Comparison of ENCODE assay signal across 42 cellular contexts in genomic region chr3:139098391-139098790, GRCh38. TPM values are rescaled to one million over a fixed set of nuclear protein-coding genes. Genes with fewer than 3 reads are reported as not detected.
"Had no signal": no experiment of that assay in that cellular context is flagged by ENCODE, and none has a peak within 500 bp of the region (broad histone marks: within the 10 kb centered on the region; RNA-seq: fewer than 3 reads in every experiment).

No MANE protein-coding gene starts in this region.

- H3K4me1 Mint-ChIP-seq: activated naive CD4-positive, alpha-beta T cell treated with anti-CD3 and anti-CD28 coated beads, Interleukin-2, amount 10 ng/mL, durations not matched to agents 7 days and 5 days; activated naive CD4-positive, alpha-beta T cell treated with anti-CD3 and anti-CD28 coated beads, Interleukin-2, amount 50 U/mL, for 24 hours; activated naive CD8-positive, alpha-beta T cell treated with anti-CD3 and anti-CD28 coated beads for 36 hours; activated naive CD8-positive, alpha-beta T cell treated with anti-CD3 and anti-CD28 coated beads, Interleukin-2, amount 10 ng/mL, durations not matched to agents 7 days and 5 days; activated naive CD8-positive, alpha-beta T cell treated with anti-CD3 and anti-CD28 coated beads, Interleukin-2, amount 50 U/mL, for 24 hours; activated T-helper 17 cell treated with anti-CD3 and anti-CD28 coated beads, Interleukin-2, amount 50 U/mL, for 72 hours; brain; central memory CD8-positive, alpha-beta T cell had no signal

- H3K4me1 ChIP-seq: adrenal gland, ascending aorta, body of pancreas had no signal

- H3K4me3 ChIP-seq: adrenal gland, ascending aorta, body of pancreas, cardiac muscle cell had no signal

- H3K9me3 ChIP-seq: ascending aorta, body of pancreas had no signal

- H3K9me3 Mint-ChIP-seq: activated naive CD4-positive, alpha-beta T cell treated with anti-CD3 and anti-CD28 coated beads for 36 hours; activated naive CD4-positive, alpha-beta T cell treated with anti-CD3 and anti-CD28 coated beads, Interleukin-2, amount 10 ng/mL, durations not matched to agents 7 days and 5 days; activated naive CD8-positive, alpha-beta T cell treated with anti-CD3 and anti-CD28 coated beads for 36 hours; activated naive CD8-positive, alpha-beta T cell treated with anti-CD3 and anti-CD28 coated beads, Interleukin-2, amount 10 ng/mL, durations not matched to agents 7 days and 5 days; activated T-cell treated with anti-CD3 and anti-CD28 coated beads, Interleukin-2, amount 50 U/mL, for 4 hours; activated T-helper 1 cell treated with anti-CD3 and anti-CD28 coated beads, Interleukin-12 subunit alpha, Interleukin-12 subunit beta, Interleukin-2, Interleukin-4 antibody, amounts not matched to agents 30 ng/mL and 10 ng/mL and 1 ng/mL, durations not matched to agents 14 hours and 24 hours and 36 hours; activated T-helper 17 cell treated with anti-CD3 and anti-CD28 coated beads, Interleukin-2, amount 50 U/mL, for 72 hours; activated T-helper 2 cell treated with anti-CD3 and anti-CD28 coated beads, Interferon-gamma antibody, Interleukin-2, Interleukin-4, amounts not matched to agents 10 μg/mL and 5 μg/mL and 100 μg/mL, durations not matched to agents 14 hours and 24 hours and 36 hours; central memory CD8-positive, alpha-beta T cell had no signal

- DNase-seq: activated effector memory CD4-positive, alpha-beta T cell treated with anti-CD3 and anti-CD28 coated beads, Interleukin-2, amount 50 U/mL, for 16 hours; activated effector memory CD4-positive, alpha-beta T cell treated with Interleukin-2 at 50 U/mL for 16 hours; activated gamma-delta T cell; activated gamma-delta T cell treated with Interleukin-2 at 50 U/mL for 16 hours; activated naive CD4-positive, alpha-beta T cell; activated naive CD4-positive, alpha-beta T cell treated with anti-CD3 and anti-CD28 coated beads for 36 hours; activated naive CD4-positive, alpha-beta T cell treated with anti-CD3 and anti-CD28 coated beads, Interleukin-2, amount 10 ng/mL, durations not matched to agents 7 days and 5 days; activated naive CD4-positive, alpha-beta T cell treated with anti-CD3 and anti-CD28 coated beads, Interleukin-2, amount 50 U/mL, for 16 hours; activated naive CD4-positive, alpha-beta T cell treated with Interleukin-2 at 50 U/mL for 16 hours; activated naive CD8-positive, alpha-beta T cell treated with anti-CD3 and anti-CD28 coated beads for 36 hours; activated naive CD8-positive, alpha-beta T cell treated with anti-CD3 and anti-CD28 coated beads, Interleukin-2, amount 10 ng/mL, durations not matched to agents 7 days and 5 days; activated naive CD8-positive, alpha-beta T cell treated with anti-CD3 and anti-CD28 coated beads, Interleukin-2, amount 50 U/mL, for 24 hours; activated T-cell treated with anti-CD3 and anti-CD28 coated beads for 4 hours; activated T-cell treated with anti-CD3 and anti-CD28 coated beads, Interleukin-2, amount 50 U/mL, for 1 hour; activated T-cell treated with anti-CD3 and anti-CD28 coated beads, Interleukin-2, amount 50 U/mL, for 24 hours; activated T-cell treated with anti-CD3 and anti-CD28 coated beads, Interleukin-2, amount 50 U/mL, for 4 hours; activated T-cell treated with anti-CD3 and anti-CD28 coated beads, Interleukin-2, amount 50 U/mL, for 48 hours; activated T-cell treated with anti-CD3 and anti-CD28 coated beads, Interleukin-2, amount 50 U/mL, for 72 hours; adrenal gland; amniotic stem cell; amygdala; anterior cingulate cortex; aorta; body of pancreas; brain microvascular endothelial cell; caudate nucleus; central memory CD4-positive, alpha-beta T cell; cerebellar nuclear complex had no signal

- ATAC-seq: activated naive CD4-positive, alpha-beta T cell treated with anti-CD3 and anti-CD28 coated beads, Interleukin-2, amount 50 U/mL, for 72 hours; activated naive CD8-positive, alpha-beta T cell treated with anti-CD3 and anti-CD28 coated beads, Interleukin-2, amount 50 U/mL, for 24 hours; activated T-cell treated with anti-CD3 and anti-CD28 coated beads, Interleukin-2, amount 50 U/mL, for 4 hours; activated T-cell treated with anti-CD3 and anti-CD28 coated beads, Interleukin-2, amount 50 U/mL, for 72 hours; activated T-helper 17 cell treated with anti-CD3 and anti-CD28 coated beads, Interleukin-2, amount 50 U/mL, for 72 hours; body of pancreas had no signal

- H3K4me3 Mint-ChIP-seq: activated naive CD4-positive, alpha-beta T cell treated with anti-CD3 and anti-CD28 coated beads for 36 hours; activated naive CD4-positive, alpha-beta T cell treated with anti-CD3 and anti-CD28 coated beads, Interleukin-2, amount 10 ng/mL, durations not matched to agents 7 days and 5 days; activated naive CD4-positive, alpha-beta T cell treated with anti-CD3 and anti-CD28 coated beads, Interleukin-2, amount 50 U/mL, for 24 hours; activated naive CD8-positive, alpha-beta T cell; activated naive CD8-positive, alpha-beta T cell treated with anti-CD3 and anti-CD28 coated beads for 36 hours; activated naive CD8-positive, alpha-beta T cell treated with anti-CD3 and anti-CD28 coated beads, Interleukin-2, amount 10 ng/mL, durations not matched to agents 7 days and 5 days; activated naive CD8-positive, alpha-beta T cell treated with anti-CD3 and anti-CD28 coated beads, Interleukin-2, amount 50 U/mL, for 24 hours; activated T-cell treated with anti-CD3 and anti-CD28 coated beads, Interleukin-2, amount 50 U/mL, for 24 hours; activated T-cell treated with anti-CD3 and anti-CD28 coated beads, Interleukin-2, amount 50 U/mL, for 4 hours; activated T-cell treated with anti-CD3 and anti-CD28 coated beads, Interleukin-2, amount 50 U/mL, for 72 hours; activated T-helper 1 cell treated with anti-CD3 and anti-CD28 coated beads, Interleukin-12 subunit alpha, Interleukin-12 subunit beta, Interleukin-2, Interleukin-4 antibody, amounts not matched to agents 30 ng/mL and 10 ng/mL and 1 ng/mL, durations not matched to agents 14 hours and 24 hours and 36 hours; activated T-helper 17 cell treated with anti-CD3 and anti-CD28 coated beads, Interleukin-2, amount 50 U/mL, for 72 hours; brain; central memory CD8-positive, alpha-beta T cell had no signal

- H3K27ac ChIP-seq: adrenal gland, ascending aorta, body of pancreas, brain microvascular endothelial cell, cardiac muscle cell had no signal

- H3K36me3 ChIP-seq: adrenal gland, ascending aorta, brain microvascular endothelial cell, cardiac muscle cell had no signal

- H3K36me3 Mint-ChIP-seq: activated naive CD4-positive, alpha-beta T cell treated with anti-CD3 and anti-CD28 coated beads, Interleukin-2, amount 10 ng/mL, durations not matched to agents 7 days and 5 days; activated naive CD4-positive, alpha-beta T cell treated with anti-CD3 and anti-CD28 coated beads, Interleukin-2, amount 50 U/mL, for 24 hours; activated naive CD4-positive, alpha-beta T cell treated with anti-CD3 and anti-CD28 coated beads, Interleukin-2, amount 50 U/mL, for 72 hours; activated naive CD8-positive, alpha-beta T cell; activated naive CD8-positive, alpha-beta T cell treated with anti-CD3 and anti-CD28 coated beads for 36 hours; activated naive CD8-positive, alpha-beta T cell treated with anti-CD3 and anti-CD28 coated beads, Interleukin-2, amount 10 ng/mL, durations not matched to agents 7 days and 5 days; brain had no signal

- H3K27ac Mint-ChIP-seq: activated naive CD4-positive, alpha-beta T cell treated with anti-CD3 and anti-CD28 coated beads for 36 hours; activated naive CD4-positive, alpha-beta T cell treated with anti-CD3 and anti-CD28 coated beads, Interleukin-2, amount 10 ng/mL, durations not matched to agents 7 days and 5 days; activated naive CD4-positive, alpha-beta T cell treated with anti-CD3 and anti-CD28 coated beads, Interleukin-2, amount 50 U/mL, for 24 hours; activated naive CD4-positive, alpha-beta T cell treated with anti-CD3 and anti-CD28 coated beads, Interleukin-2, amount 50 U/mL, for 72 hours; activated naive CD8-positive, alpha-beta T cell; activated naive CD8-positive, alpha-beta T cell treated with anti-CD3 and anti-CD28 coated beads for 36 hours; activated naive CD8-positive, alpha-beta T cell treated with anti-CD3 and anti-CD28 coated beads, Interleukin-2, amount 10 ng/mL, durations not matched to agents 7 days and 5 days; activated naive CD8-positive, alpha-beta T cell treated with anti-CD3 and anti-CD28 coated beads, Interleukin-2, amount 50 U/mL, for 24 hours; activated T-cell treated with anti-CD3 and anti-CD28 coated beads, Interleukin-2, amount 50 U/mL, for 24 hours; activated T-cell treated with anti-CD3 and anti-CD28 coated beads, Interleukin-2, amount 50 U/mL, for 72 hours; activated T-helper 1 cell treated with anti-CD3 and anti-CD28 coated beads, Interleukin-12 subunit alpha, Interleukin-12 subunit beta, Interleukin-2, Interleukin-4 antibody, amounts not matched to agents 30 ng/mL and 10 ng/mL and 1 ng/mL, durations not matched to agents 14 hours and 24 hours and 36 hours; activated T-helper 17 cell treated with anti-CD3 and anti-CD28 coated beads, Interleukin-2, amount 50 U/mL, for 72 hours; activated T-helper 2 cell treated with anti-CD3 and anti-CD28 coated beads, Interferon-gamma antibody, Interleukin-2, Interleukin-4, amounts not matched to agents 10 μg/mL and 5 μg/mL and 100 μg/mL, durations not matched to agents 14 hours and 24 hours and 36 hours; brain had no signal

- FAIRE-seq: astrocyte, bronchial epithelial cell had no signal

- H3K27me3 ChIP-seq: adrenal gland, ascending aorta, body of pancreas, brain microvascular endothelial cell, cardiac muscle cell had no signal

- H3K27me3 Mint-ChIP-seq: brain had no signal

RNA-seq across cellular contexts. Expression of gene PRR23C, which starts 53.7 kb away (rescaled TPM):
- total RNA-seq: activated naive CD4-positive, alpha-beta T cell treated with anti-CD3 and anti-CD28 coated beads for 36 hours; activated naive CD4-positive, alpha-beta T cell treated with anti-CD3 and anti-CD28 coated beads, Interleukin-2, amount 50 U/mL, for 72 hours; activated naive CD8-positive, alpha-beta T cell treated with anti-CD3 and anti-CD28 coated beads for 36 hours; activated naive CD8-positive, alpha-beta T cell treated with anti-CD3 and anti-CD28 coated beads, Interleukin-2, amount 10 ng/mL, durations not matched to agents 7 days and 5 days; activated T-cell treated with anti-CD3 and anti-CD28 coated beads, Interleukin-2, amount 50 U/mL, for 4 hours; activated T-cell treated with anti-CD3 and anti-CD28 coated beads, Interleukin-2, amount 50 U/mL, for 72 hours; activated T-helper 1 cell treated with anti-CD3 and anti-CD28 coated beads, Interleukin-12 subunit alpha, Interleukin-12 subunit beta, Interleukin-2, Interleukin-4 antibody, amounts not matched to agents 30 ng/mL and 10 ng/mL and 1 ng/mL, durations not matched to agents 14 hours and 24 hours and 36 hours; activated T-helper 17 cell treated with anti-CD3 and anti-CD28 coated beads, Interleukin-2, amount 50 U/mL, for 72 hours; activated T-helper 2 cell treated with anti-CD3 and anti-CD28 coated beads, Interferon-gamma antibody, Interleukin-2, Interleukin-4, amounts not matched to agents 10 μg/mL and 5 μg/mL and 100 μg/mL, durations not matched to agents 14 hours and 24 hours and 36 hours; adrenal gland; aorta; ascending aorta; astrocyte; body of pancreas; bronchial epithelial cell; cardiac muscle cell; cardiac septum had no signal
- polyA plus RNA-seq: adipose tissue, adrenal gland, cardiac muscle cell had no signal
